Comparison of ENCODE assay signal across 8 cellular contexts in the genomic region with DNA sequence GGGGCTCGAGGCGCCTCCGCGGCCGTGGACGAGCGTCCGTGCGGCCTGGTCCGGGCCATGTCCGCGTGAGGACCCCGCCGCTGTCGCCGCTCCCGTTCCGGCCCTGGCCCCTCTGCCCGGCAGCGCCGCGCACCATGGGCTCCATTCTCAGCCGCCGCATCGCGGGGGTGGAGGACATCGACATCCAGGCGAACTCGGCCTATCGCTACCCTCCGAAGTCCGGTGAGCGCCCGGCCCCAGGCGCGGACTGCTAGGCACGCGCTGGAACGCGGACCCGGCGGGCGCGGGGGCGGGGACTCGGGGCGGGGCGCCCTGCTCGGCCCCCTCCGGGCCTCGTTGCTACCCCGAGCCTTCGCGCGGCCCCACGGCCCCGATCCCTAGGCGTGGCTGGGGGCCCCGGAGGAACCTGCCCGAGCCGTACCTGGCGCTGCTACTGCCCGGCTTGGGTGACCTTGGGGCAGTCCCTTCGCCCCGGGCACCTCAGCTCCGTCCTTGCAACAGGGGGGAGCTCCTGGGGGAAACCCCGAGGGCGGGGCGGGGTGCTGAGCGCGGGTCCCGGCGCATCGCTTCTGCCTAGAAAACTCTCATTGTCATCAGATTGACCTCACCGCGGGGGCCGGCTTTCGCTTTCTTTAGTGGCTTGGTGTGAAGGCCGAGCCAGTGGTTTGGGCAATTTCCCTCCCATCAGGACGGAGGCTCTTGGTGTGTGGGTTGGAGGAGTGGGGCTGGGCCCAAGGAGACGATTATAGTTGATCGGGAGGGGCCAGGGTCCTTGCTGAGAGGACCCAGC. TPM values are rescaled to one million over a fixed set of nuclear protein-coding genes. Genes with fewer than 3 reads are reported as not detected.
DNase-seq lines count a peak whose midpoint lies in the region; ATAC-seq and TF ChIP-seq lines count a peak whose summit lies in the region.

No MANE protein-coding gene starts in this region.

- peak; percentile 49 for DNase-seq in BE2C
- DNase-seq in T follicular helper cell (ENCODE audit: low read depth): peak; percentile 36
- peak in 38 of 51 donors; percentile 18 to 68 (median 40) for DNase-seq in hypothalamus (lab: John Stamatoyannopoulos, UW)
- DNase-seq in gastrocnemius medialis: peak in 1 of 2 donors; percentile 42
- DNase-seq in NCI-H1105 treated with DMSO at 0.1 percent for 48 hours (lab: John Stamatoyannopoulos, UW): no peak

- H3K27ac ChIP-seq in angular gyrus (ENCODE audit: low read depth, low read length): peak overlapping the region; percentile 94
- H3K27ac ChIP-seq in gastrocnemius medialis: peak overlapping the region; percentile 88 to 96 (median 94)

- H3K9me3 ChIP-seq in BE2C: no peaks in the 10 kb centered on the region
- H3K9me3 ChIP-seq in gastrocnemius medialis: no peaks in the 10 kb centered on the region

- ATAC-seq in GM19324 (IDR thresholded peaks at IDR 0.05; ENCODE audit: low FRiP score, unreplicated experiment) (peak; percentile 60), HG03439 (IDR thresholded peaks at IDR 0.05; ENCODE audit: unreplicated experiment) (peak; percentile 51), gastrocnemius medialis (peak; percentile 29 to 36)

- no peaks in the 10 kb centered on the region for H3K4me1 ChIP-seq in BE2C
- H3K4me1 ChIP-seq in gastrocnemius medialis: peaks cover 19% of the 10 kb centered on the region in 2 donors

- H3K4me3 ChIP-seq in BE2C (ENCODE audit: low read depth, low read length) (peak overlapping the region; percentile 94), gastrocnemius medialis (peak overlapping the region; percentile 77 to 97 (median 82))

- no peak for TF ChIP-seq CTCF in BE2C (IDR thresholded peaks at IDR 0.05; ENCODE audit: low read depth, low read length)
- no peak for TF ChIP-seq CTCF in gastrocnemius medialis (IDR thresholded peaks at IDR 0.05 in 4 of 5, conservative IDR thresholded peaks at IDR 0.05 in 1 of 5)

- H3K27me3 ChIP-seq in BE2C (no peaks in the 10 kb centered on the region), gastrocnemius medialis (no peaks in the 10 kb centered on the region)

- peaks cover 4% of the 10 kb centered on the region; the same call in 1 of the 2 replicates for H3K36me3 ChIP-seq in BE2C
- H3K36me3 ChIP-seq in gastrocnemius medialis: no peaks in the 10 kb centered on the region

- intact Hi-C loops in gastrocnemius medialis (cut with DNase I; ENCODE audit: low total_unique reads): loop anchor here (1.0 to 5.0 kb wide), 4 partner anchors 86 to 332 kb away; a partner anchor contains a TSS

- in situ Hi-C loops in gastrocnemius medialis (cut with MboI; ENCODE audit: low sequenced_read_pairs in 4 of 4): loop anchor here in 1 of 4 donors (25.0 kb wide), 1 partner anchor 113 kb away; no protein-coding TSS in a partner anchor

- peak; percentile 94 to 97 for TF ChIP-seq POLR2A in gastrocnemius medialis (IDR thresholded peaks at IDR 0.05)

RNA-seq across cellular contexts. Expression of a gene that starts 0.4 kb away (rescaled TPM):
- polyA plus RNA-seq in BE2C (2012; ENCODE audit: insufficient read depth, insufficient read length, low read depth): 93.3 TPM
- total RNA-seq in gastrocnemius medialis: 10 to 100 TPM; 33.8 to 62.9 (median 55.0) TPM

RNA-seq across cellular contexts. Expression of a gene that starts 10.3 kb away (rescaled TPM):
- 91.5 TPM for polyA plus RNA-seq in BE2C (2012; ENCODE audit: insufficient read depth, insufficient read length, low read depth)
- total RNA-seq in gastrocnemius medialis: 10 to 100 TPM; 13.5 to 19.0 (median 15.4) TPM
